7 cellular contexts compared by ENCODE assay signal in the genomic region with DNA sequence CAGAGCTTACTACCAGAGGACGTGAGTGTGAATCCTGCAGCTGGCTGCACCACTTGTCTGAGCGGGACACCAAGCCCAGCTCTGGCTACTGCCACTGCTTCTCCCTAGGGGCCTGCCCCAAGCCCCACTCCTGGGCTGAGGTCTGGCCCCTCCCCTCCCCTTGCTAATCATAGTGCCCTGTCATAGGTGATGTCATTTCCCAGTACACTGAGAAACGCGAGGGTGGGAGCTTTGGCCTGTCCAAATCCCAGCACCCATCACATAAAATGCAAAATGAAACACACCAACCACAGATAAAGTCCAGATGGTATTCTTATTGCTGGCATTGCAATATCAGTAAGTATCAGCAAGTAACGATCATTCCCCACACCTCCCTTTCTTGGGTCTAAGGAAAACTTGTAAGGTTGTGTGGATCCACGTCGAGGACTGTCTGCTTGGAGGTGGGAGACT.
DNase-seq lines count a peak whose midpoint lies in the region; ATAC-seq, FAIRE-seq and TF ChIP-seq lines count a peak whose summit lies in the region.

No MANE protein-coding gene starts in this region.

- H3K9me3 ChIP-seq in H1 (ENCODE audit: insufficient read depth in 2 of 2, low read depth in 1 of 2, low read length in 1 of 2) = no peaks in the 10 kb centered on the region
- H3K9me3 ChIP-seq in naive thymus-derived CD4-positive, alpha-beta T cell (ENCODE audit: control insufficient read depth in 2 of 3, low read length in 3 of 3) = no peaks in the 10 kb centered on the region

- H2BK20ac ChIP-seq in H1 (ENCODE audit: low read length) = no peak overlapping the region

- no peak overlapping the region for H3K9ac ChIP-seq in H1 (replicated peaks in 1 of 4; ENCODE audit: extremely low read depth in 1 of 4, low read depth in 3 of 4, low read length in 3 of 4)

- H2BK120ac ChIP-seq in H1 (replicated peaks; ENCODE audit: low read depth, low read length) = no peak overlapping the region

- TF ChIP-seq POLR2A in H1 (IDR thresholded peaks at IDR 0.05; ENCODE audit: control extremely low read depth in 1 of 2, low read depth in 2 of 2, low read length in 2 of 2) = no peak

- H4K91ac ChIP-seq in H1 (replicated peaks; ENCODE audit: insufficient read length, low read length) = no peak overlapping the region

- H3K27me3 ChIP-seq in H1 (replicated peaks in 1 of 4; ENCODE audit: control insufficient read depth in 3 of 4, extremely low read depth in 1 of 4, insufficient read depth in 3 of 4, low read length in 3 of 4) = no peaks in the 10 kb centered on the region; a peak in 1 of 7 replicates
- H3K27me3 ChIP-seq in naive thymus-derived CD4-positive, alpha-beta T cell (ENCODE audit: control insufficient read depth in 2 of 2, insufficient read depth in 2 of 2, low read length in 2 of 2) = no peaks in the 10 kb centered on the region

- H3K27me3 Mint-ChIP-seq in naive thymus-derived CD4-positive, alpha-beta T cell = no peaks in the 10 kb centered on the region

- TF ChIP-seq CTCF in H1 (IDR thresholded peaks at IDR 0.05; ENCODE audit: control extremely low read depth in 1 of 3, insufficient read depth in 1 of 3, low read depth in 1 of 3, low read length in 3 of 3) = no peak

- H3K56ac ChIP-seq in H1 (replicated peaks; ENCODE audit: insufficient read length, low read depth, low read length) = no peak overlapping the region

- H3K36me3 ChIP-seq in H1 (ENCODE audit: control insufficient read depth in 2 of 4, insufficient read depth in 4 of 4, low read length in 3 of 4) = no peaks in the 10 kb centered on the region
- H3K36me3 ChIP-seq in naive thymus-derived CD4-positive, alpha-beta T cell (ENCODE audit: control insufficient read depth in 2 of 3, insufficient read depth in 3 of 3, low read length in 3 of 3) = no peaks in the 10 kb centered on the region

- H3K36me3 Mint-ChIP-seq in stimulated activated effector memory CD8-positive, alpha-beta T cell treated with anti-CD3 and anti-CD28 coated beads, Interleukin-12 subunit alpha, Interleukin-12 subunit beta, amount 100 ng/mL, for 72 hours = no peaks in the 10 kb centered on the region
- H3K36me3 Mint-ChIP-seq in naive thymus-derived CD4-positive, alpha-beta T cell = peaks cover 0 to 3% (median 0%) of the 10 kb centered on the region in 5 donors

- H2AFZ ChIP-seq in H1 (ENCODE audit: low read length) = peak overlapping the region; percentile 30; the same call in 1 of the 2 replicates

- H2BK12ac ChIP-seq in H1 (ENCODE audit: low read depth, low read length) = no peak overlapping the region

- 88% methylated on average over 7 of the region's 7 CpGs; no CpG with 5 or more reads in 1 of the 2 experiments for WGBS in H1 (ENCODE audit: extremely low coverage in 1 of 2, insufficient coverage in 1 of 2, insufficient read length in 1 of 2, insufficient replicate concordance in 2 of 2, low coverage in 1 of 2, low lambda C conversion rate in 2 of 2, missing lambda C conversion rate in 1 of 2), 2 experiments

- H3K23me2 ChIP-seq in H1 (ENCODE audit: low read depth, low read length) = no peaks in the 10 kb centered on the region

- H4K8ac ChIP-seq in H1 (ENCODE audit: extremely low read depth, insufficient read depth, low read length) = no peak overlapping the region

- H3K4ac ChIP-seq in H1 (replicated peaks; ENCODE audit: insufficient read length, low read depth, low read length) = no peak overlapping the region

- no peak overlapping the region for H2BK15ac ChIP-seq in H1 (ENCODE audit: low read length)

- no peaks in the 10 kb centered on the region for H3K79me2 ChIP-seq in H1 (ENCODE audit: control insufficient read depth in 1 of 2, insufficient read depth in 2 of 2, low read length in 2 of 2)

- no peak overlapping the region for H3K23ac ChIP-seq in H1 (ENCODE audit: insufficient read length)

- peak overlapping the region; percentile 8 for H3K4me3 Mint-ChIP-seq in stimulated activated effector memory CD8-positive, alpha-beta T cell treated with anti-CD3 and anti-CD28 coated beads, Interleukin-12 subunit alpha, Interleukin-12 subunit beta, amount 100 ng/mL, for 72 hours
- no peak overlapping the region for H3K4me3 Mint-ChIP-seq in naive thymus-derived CD4-positive, alpha-beta T cell

- no peak overlapping the region for H3K14ac ChIP-seq in H1 (ENCODE audit: insufficient read length)

- H3K27ac Mint-ChIP-seq in stimulated activated effector memory CD8-positive, alpha-beta T cell treated with anti-CD3 and anti-CD28 coated beads, Interleukin-12 subunit alpha, Interleukin-12 subunit beta, amount 100 ng/mL, for 72 hours = peak overlapping the region; percentile 34
- H3K27ac Mint-ChIP-seq in naive thymus-derived CD4-positive, alpha-beta T cell = peak overlapping the region in 2 of 9 donors; percentile 9 to 26

- no peaks in the 10 kb centered on the region for H3K79me1 ChIP-seq in H1 (ENCODE audit: low read depth, low read length)

- POLR2A ChIA-PET in H1 (lab: Charles Lee; ENCODE audit: partially characterized antibody) = interaction anchor here (0.8 kb wide), 1 partner anchor 26 kb away, joined by 4 read pairs; no protein-coding TSS in a partner anchor
- POLR2A ChIA-PET in naive thymus-derived CD4-positive, alpha-beta T cell (lab: Charles Lee) = no interaction called here

- H2AK5ac ChIP-seq in H1 (ENCODE audit: low read depth, low read length) = no peak overlapping the region

- H3K4me3 ChIP-seq in H1 (ENCODE audit: extremely low read depth in 1 of 4, insufficient read depth in 2 of 4, low read depth in 3 of 4, low read length in 4 of 4) = no peak overlapping the region
- H3K4me3 ChIP-seq in naive thymus-derived CD4-positive, alpha-beta T cell (ENCODE audit: low read length) = no peak overlapping the region

- TF ChIP-seq RAD21 in H1 (IDR thresholded peaks at IDR 0.05 in 1 of 2, conservative IDR thresholded peaks at IDR 0.05 in 1 of 2; ENCODE audit: low read depth in 2 of 2, low read length in 2 of 2) = no peak

- H2BK5ac ChIP-seq in H1 (ENCODE audit: low read depth, low read length) = no peak overlapping the region

- H3K4me1 Mint-ChIP-seq in stimulated activated effector memory CD8-positive, alpha-beta T cell treated with anti-CD3 and anti-CD28 coated beads, Interleukin-12 subunit alpha, Interleukin-12 subunit beta, amount 100 ng/mL, for 72 hours = peaks cover 41% of the 10 kb centered on the region
- peaks cover 0 to 36% (median 0%) of the 10 kb centered on the region in 7 donors for H3K4me1 Mint-ChIP-seq in naive thymus-derived CD4-positive, alpha-beta T cell

- ATAC-seq in GM18909 (IDR thresholded peaks at IDR 0.05; ENCODE audit: poor library complexity, unreplicated experiment) = peak; percentile 58
- peak; percentile 30 for ATAC-seq in HG02852 (IDR thresholded peaks at IDR 0.05; ENCODE audit: unreplicated experiment)
- peak; percentile 68 for ATAC-seq in stimulated activated effector memory CD8-positive, alpha-beta T cell treated with anti-CD3 and anti-CD28 coated beads, Interleukin-12 subunit alpha, Interleukin-12 subunit beta, amount 100 ng/mL, for 72 hours
- ATAC-seq in naive thymus-derived CD4-positive, alpha-beta T cell = no peak

- no peak overlapping the region for H3K27ac ChIP-seq in H1 (ENCODE audit: low read depth, low read length)
- no peak overlapping the region for H3K27ac ChIP-seq in naive thymus-derived CD4-positive, alpha-beta T cell (ENCODE audit: low read depth, low read length)

- no peak overlapping the region for H4K5ac ChIP-seq in H1 (ENCODE audit: insufficient read length, low read depth, low read length)

- DNase-seq in H1 (ENCODE audit: low read depth in 1 of 2, low spot score in 2 of 2) = no peak
- no peak for DNase-seq in stimulated activated effector memory CD8-positive, alpha-beta T cell treated with anti-CD3 and anti-CD28 coated beads, Interleukin-12 subunit alpha, Interleukin-12 subunit beta, amount 100 ng/mL, for 72 hours (ENCODE audit: low spot score in 2 of 2)
- no peak for DNase-seq in naive thymus-derived CD4-positive, alpha-beta T cell
- no peak for DNase-seq in HTR-8/SVneo (ENCODE audit: insufficient read length, low spot score)
- no peak for DNase-seq in SKM-1 (lab: John Stamatoyannopoulos, UW; ENCODE audit: unreplicated experiment)

- no peak for TF ChIP-seq EP300 in H1 (IDR thresholded peaks at IDR 0.05; ENCODE audit: borderline replicate concordance in 1 of 2, low read depth in 2 of 2, low read length in 2 of 2)

- intact Hi-C loops in naive thymus-derived CD4-positive, alpha-beta T cell (cut with micrococcal nuclease) = no loop called here

- CTCF ChIA-PET in H1 (lab: Charles Lee; ENCODE audit: partially characterized antibody) = interaction anchor here (0.6 to 2.0 kb wide), 5 partner anchors 13 to 596 kb away, joined by 3 to 6 read pairs (median 3); no protein-coding TSS in a partner anchor
- CTCF ChIA-PET in naive thymus-derived CD4-positive, alpha-beta T cell (lab: Charles Lee) = no interaction called here

- no peak overlapping the region for H3K4me2 ChIP-seq in H1 (ENCODE audit: insufficient read depth in 1 of 2, low read depth in 2 of 2, low read length in 2 of 2)

- no peaks in the 10 kb centered on the region for H3K9me3 Mint-ChIP-seq in stimulated activated effector memory CD8-positive, alpha-beta T cell treated with anti-CD3 and anti-CD28 coated beads, Interleukin-12 subunit alpha, Interleukin-12 subunit beta, amount 100 ng/mL, for 72 hours
- H3K9me3 Mint-ChIP-seq in naive thymus-derived CD4-positive, alpha-beta T cell = no peaks in the 10 kb centered on the region

- no peak for FAIRE-seq in H1 (lab: Jason Lieb, UNC)
- no peak for FAIRE-seq in HTR-8/SVneo (lab: Jason Lieb, UNC)

- H3K4me1 ChIP-seq in H1 (replicated peaks in 1 of 4; ENCODE audit: control insufficient read depth in 3 of 4, insufficient read depth in 4 of 4, low read length in 3 of 4) = no peaks in the 10 kb centered on the region
- H3K4me1 ChIP-seq in naive thymus-derived CD4-positive, alpha-beta T cell (ENCODE audit: control insufficient read depth in 2 of 2, insufficient read depth in 2 of 2, low read length in 2 of 2) = no peaks in the 10 kb centered on the region

- H4K20me1 ChIP-seq in H1 (replicated peaks in 1 of 2; ENCODE audit: control insufficient read depth in 1 of 2, insufficient read depth in 2 of 2, low read length in 2 of 2) = no peaks in the 10 kb centered on the region

- H3K18ac ChIP-seq in H1 (ENCODE audit: extremely low read depth, low read length) = no peak overlapping the region

TF ChIP-seq in H1, 55 proteins besides CTCF, POLR2A, EP300 and RAD21:
- TF ChIP-seq SIX5 (IDR thresholded peaks at IDR 0.05; ENCODE audit: low read depth, low read length) (no peak), CREB1 (IDR thresholded peaks at IDR 0.05) (peak; percentile 44; the same call in 1 of the 2 replicates)
